Comparison of ENCODE assay signal across 9 cellular contexts in the genomic region with DNA sequence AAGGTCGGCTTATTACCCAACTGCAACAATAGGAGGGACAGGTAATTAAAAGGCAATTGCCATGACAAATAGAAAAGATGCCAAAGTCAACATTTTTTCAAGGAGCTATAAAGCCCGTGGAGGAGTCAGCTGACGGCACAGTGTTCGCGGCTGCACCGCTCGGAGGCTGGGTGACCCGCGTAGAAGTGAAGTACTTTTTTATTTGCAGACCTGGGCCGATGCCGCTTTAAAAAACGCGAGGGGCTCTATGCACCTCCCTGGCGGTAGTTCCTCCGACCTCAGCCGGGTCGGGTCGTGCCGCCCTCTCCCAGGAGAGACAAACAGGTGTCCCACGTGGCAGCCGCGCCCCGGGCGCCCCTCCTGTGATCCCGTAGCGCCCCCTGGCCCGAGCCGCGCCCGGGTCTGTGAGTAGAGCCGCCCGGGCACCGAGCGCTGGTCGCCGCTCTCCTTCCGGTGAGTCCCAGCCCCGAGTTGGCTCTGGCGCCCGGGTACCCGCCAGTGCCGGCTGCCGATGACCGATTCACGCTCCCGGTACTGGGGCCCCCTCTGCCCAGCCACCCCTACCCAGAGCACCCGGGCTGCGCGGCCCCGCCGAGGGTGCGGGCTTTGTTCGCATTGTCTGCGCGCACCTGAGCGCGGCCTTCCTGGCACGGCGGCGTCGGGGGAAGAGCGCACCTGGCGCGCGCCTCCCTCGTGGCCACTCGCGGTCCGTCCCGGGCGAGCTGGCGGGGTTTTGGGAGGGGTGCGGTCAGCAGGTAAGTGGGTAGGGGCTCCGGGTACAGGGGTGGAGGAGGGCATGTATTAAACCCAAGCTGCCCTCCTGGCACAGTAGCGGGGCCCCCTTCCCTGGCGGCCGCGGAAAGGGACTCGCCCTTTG. TPM values are rescaled to one million over a fixed set of nuclear protein-coding genes. Genes with fewer than 3 reads are reported as not detected.
DNase-seq lines count a peak whose midpoint lies in the region; ATAC-seq, FAIRE-seq and TF ChIP-seq lines count a peak whose summit lies in the region.
"Had no signal": no experiment of that assay in that cellular context is flagged by ENCODE, and none has a peak within 500 bp of the region (broad histone marks: within the 10 kb centered on the region; RNA-seq: fewer than 3 reads in every experiment).

A gene with protein sequence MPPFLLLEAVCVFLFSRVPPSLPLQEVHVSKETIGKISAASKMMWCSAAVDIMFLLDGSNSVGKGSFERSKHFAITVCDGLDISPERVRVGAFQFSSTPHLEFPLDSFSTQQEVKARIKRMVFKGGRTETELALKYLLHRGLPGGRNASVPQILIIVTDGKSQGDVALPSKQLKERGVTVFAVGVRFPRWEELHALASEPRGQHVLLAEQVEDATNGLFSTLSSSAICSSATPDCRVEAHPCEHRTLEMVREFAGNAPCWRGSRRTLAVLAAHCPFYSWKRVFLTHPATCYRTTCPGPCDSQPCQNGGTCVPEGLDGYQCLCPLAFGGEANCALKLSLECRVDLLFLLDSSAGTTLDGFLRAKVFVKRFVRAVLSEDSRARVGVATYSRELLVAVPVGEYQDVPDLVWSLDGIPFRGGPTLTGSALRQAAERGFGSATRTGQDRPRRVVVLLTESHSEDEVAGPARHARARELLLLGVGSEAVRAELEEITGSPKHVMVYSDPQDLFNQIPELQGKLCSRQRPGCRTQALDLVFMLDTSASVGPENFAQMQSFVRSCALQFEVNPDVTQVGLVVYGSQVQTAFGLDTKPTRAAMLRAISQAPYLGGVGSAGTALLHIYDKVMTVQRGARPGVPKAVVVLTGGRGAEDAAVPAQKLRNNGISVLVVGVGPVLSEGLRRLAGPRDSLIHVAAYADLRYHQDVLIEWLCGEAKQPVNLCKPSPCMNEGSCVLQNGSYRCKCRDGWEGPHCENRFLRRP (plus strand): TSS at position 138 of the 877 bp plus-strand sequence. CDS start 9,460 bp downstream, outside the sequence.

- peaks cover 26% of the 10 kb centered on the region for H3K27me3 Mint-ChIP-seq in neural progenitor cell (ENCODE audit: insufficient read depth, low read depth)

- no peak within 1 kb of the TSS for H2BK12ac ChIP-seq in H1 (ENCODE audit: low read depth, low read length)

- H3K9me3 ChIP-seq in OCI-LY7 (ENCODE audit: low read length) (no peaks in the 10 kb centered on the region), H1 (ENCODE audit: insufficient read depth in 2 of 2, low read depth in 1 of 2, low read length in 1 of 2) (no peaks in the 10 kb centered on the region), neural progenitor cell (ENCODE audit: low read depth) (no peaks in the 10 kb centered on the region), SJCRH30 (replicated peaks) (no peaks in the 10 kb centered on the region)

- POLR2A ChIA-PET in OCI-LY7 (lab: Charles Lee) (interaction anchor here (0.6 to 0.7 kb wide), 2 partner anchors 504 to 638 kb away, joined by 3 read pairs; no protein-coding TSS in a partner anchor), H1 (lab: Charles Lee; ENCODE audit: partially characterized antibody) (interaction anchor here (0.7 to 1.3 kb wide), 5 partner anchors 10 to 279 kb away, joined by 3 to 5 read pairs (median 3); no protein-coding TSS in a partner anchor)

- H3K23me2 ChIP-seq in H1 (ENCODE audit: low read depth, low read length): peaks cover 3% of the 10 kb centered on the region; the same call in 1 of the 2 replicates

- H2AK5ac ChIP-seq in H1 (ENCODE audit: low read depth, low read length): no peak within 1 kb of the TSS

- FAIRE-seq in H1 (lab: Jason Lieb, UNC): no peak

- CTCF ChIA-PET in OCI-LY7 (lab: Charles Lee; ENCODE audit: unreplicated experiment) (no interaction called here), H1 (lab: Charles Lee; ENCODE audit: partially characterized antibody) (interaction anchor here (0.7 to 2.4 kb wide), 10 partner anchors 14 to 220 kb away, joined by 3 to 8 read pairs (median 4); no protein-coding TSS in a partner anchor)

- no peak within 1 kb of the TSS for H3K56ac ChIP-seq in H1 (replicated peaks; ENCODE audit: insufficient read length, low read depth, low read length)

- peak; percentile 32 to 50; a peak in 2 of 3 replicates for TF ChIP-seq POLR2A in H1 (IDR thresholded peaks at IDR 0.05; ENCODE audit: control extremely low read depth in 1 of 2, low read depth in 2 of 2, low read length in 2 of 2)

- H4K8ac ChIP-seq in H1 (ENCODE audit: extremely low read depth, insufficient read depth, low read length): peak within 1 kb of the TSS; percentile 94

- H3K36me3 Mint-ChIP-seq in neural progenitor cell: no peaks in the 10 kb centered on the region

- no peak within 1 kb of the TSS for H3K27ac Mint-ChIP-seq in neural progenitor cell

- no peaks in the 10 kb centered on the region for H3K36me3 ChIP-seq in OCI-LY7 (ENCODE audit: insufficient read depth, low read length)
- H3K36me3 ChIP-seq in H1 (ENCODE audit: control insufficient read depth in 2 of 4, insufficient read depth in 4 of 4, low read length in 3 of 4): no peaks in the 10 kb centered on the region
- H3K36me3 ChIP-seq in neural progenitor cell: no peaks in the 10 kb centered on the region
- H3K36me3 ChIP-seq in SJCRH30: no peaks in the 10 kb centered on the region

- H4K20me1 ChIP-seq in OCI-LY7 (ENCODE audit: insufficient read depth, low read length): no peaks in the 10 kb centered on the region
- H4K20me1 ChIP-seq in H1 (replicated peaks in 1 of 2; ENCODE audit: control insufficient read depth in 1 of 2, insufficient read depth in 2 of 2, low read length in 2 of 2): no peaks in the 10 kb centered on the region
- no peaks in the 10 kb centered on the region for H4K20me1 ChIP-seq in neural progenitor cell (ENCODE audit: low read depth)

- H3K14ac ChIP-seq in H1 (ENCODE audit: insufficient read length): no peak within 1 kb of the TSS

- no peak within 1 kb of the TSS for H3K4ac ChIP-seq in H1 (replicated peaks; ENCODE audit: insufficient read length, low read depth, low read length)

- no peaks in the 10 kb centered on the region for H3K9me3 Mint-ChIP-seq in neural progenitor cell

- H3K27ac ChIP-seq in OCI-LY7 (ENCODE audit: low read depth, low read length, poor library complexity, severe bottlenecking): no peak within 1 kb of the TSS
- H3K27ac ChIP-seq in H1 (ENCODE audit: low read depth, low read length): no peak within 1 kb of the TSS
- H3K27ac ChIP-seq in neural progenitor cell: no peak within 1 kb of the TSS
- no peak within 1 kb of the TSS for H3K27ac ChIP-seq in SJCRH30

- DNase-seq in NCI-H2196 (lab: John Stamatoyannopoulos, UW; ENCODE audit: unreplicated experiment) (peak; percentile 26), NCI-H2196 treated with DMSO at 0.1 percent for 48 hours (lab: John Stamatoyannopoulos, UW; ENCODE audit: unreplicated experiment) (no peak), OCI-LY7 (ENCODE audit: low spot score) (peak; percentile 23), H1 (ENCODE audit: low read depth in 1 of 2, low spot score in 2 of 2) (peak in 1 of 2 experiments; percentile 86), neural progenitor cell (ENCODE audit: low spot score) (peak; percentile 76), SJCRH30 (no peak), EL (no peak)

- H2AFZ ChIP-seq in OCI-LY7 (ENCODE audit: low read length) (no peak within 1 kb of the TSS), H1 (ENCODE audit: low read length) (peak within 1 kb of the TSS; percentile 89; the same call in 1 of the 2 replicates), neural progenitor cell (replicated peaks) (peak within 1 kb of the TSS; percentile 92)

- no peak within 1 kb of the TSS for H2BK5ac ChIP-seq in H1 (ENCODE audit: low read depth, low read length)

- no peak within 1 kb of the TSS for H3K23ac ChIP-seq in H1 (ENCODE audit: insufficient read length)

- peaks cover 13% of the 10 kb centered on the region for H3F3A ChIP-seq in neural progenitor cell (ENCODE audit: low read depth)

- 2% methylated on average over 71 of the region's 79 CpGs; no CpG with 5 or more reads in 1 of the 2 experiments for WGBS in H1 (ENCODE audit: extremely low coverage in 1 of 2, insufficient coverage in 1 of 2, insufficient read length in 1 of 2, insufficient replicate concordance in 2 of 2, low coverage in 1 of 2, low lambda C conversion rate in 2 of 2, missing lambda C conversion rate in 1 of 2), 2 experiments

- H3K4me1 Mint-ChIP-seq in neural progenitor cell: peaks cover 19% of the 10 kb centered on the region

- peak within 1 kb of the TSS; percentile 15; the same call in 1 of the 2 replicates for H3K18ac ChIP-seq in H1 (ENCODE audit: extremely low read depth, low read length)

- peak within 1 kb of the TSS; percentile 83 for H3K4me3 Mint-ChIP-seq in neural progenitor cell

- TF ChIP-seq RAD21 in H1 (IDR thresholded peaks at IDR 0.05 in 1 of 2, conservative IDR thresholded peaks at IDR 0.05 in 1 of 2; ENCODE audit: low read depth in 2 of 2, low read length in 2 of 2): peak; percentile 38 to 63; a peak in 3 of 4 replicates

- no TSS peak for BruUV-seq in OCI-LY7 (replicated peaks; lab: Mats Ljungman, UMichigan)

- H3K79me2 ChIP-seq in OCI-LY7 (ENCODE audit: insufficient read depth, low read depth, low read length): no peaks in the 10 kb centered on the region
- no peaks in the 10 kb centered on the region for H3K79me2 ChIP-seq in H1 (ENCODE audit: control insufficient read depth in 1 of 2, insufficient read depth in 2 of 2, low read length in 2 of 2)
- H3K79me2 ChIP-seq in neural progenitor cell (ENCODE audit: low read depth): no peaks in the 10 kb centered on the region

- intact Hi-C loops in OCI-LY7 (cut with micrococcal nuclease; ENCODE audit: unreplicated experiment): no loop called here

- H3K4me1 ChIP-seq in OCI-LY7 (ENCODE audit: insufficient read depth, low read length, poor library complexity, severe bottlenecking) (no peaks in the 10 kb centered on the region), H1 (replicated peaks in 1 of 4; ENCODE audit: control insufficient read depth in 3 of 4, insufficient read depth in 4 of 4, low read length in 3 of 4) (no peaks in the 10 kb centered on the region; a peak in 3 of 7 replicates), neural progenitor cell (peaks cover 16% of the 10 kb centered on the region), SJCRH30 (no peaks in the 10 kb centered on the region)

- H4K91ac ChIP-seq in H1 (replicated peaks; ENCODE audit: insufficient read length, low read length): peak within 1 kb of the TSS; percentile 8

- H3K4me2 ChIP-seq in OCI-LY7 (ENCODE audit: low read length): peak within 1 kb of the TSS; percentile 34
- peak within 1 kb of the TSS; percentile 53 to 86 for H3K4me2 ChIP-seq in H1 (ENCODE audit: insufficient read depth in 1 of 2, low read depth in 2 of 2, low read length in 2 of 2)
- H3K4me2 ChIP-seq in neural progenitor cell: peak within 1 kb of the TSS; percentile 82

- no peaks in the 10 kb centered on the region for H3K9me2 ChIP-seq in OCI-LY7 (ENCODE audit: insufficient read depth, low read length)

- no peaks in the 10 kb centered on the region for H3K79me1 ChIP-seq in H1 (ENCODE audit: low read depth, low read length)

- no peak within 1 kb of the TSS for H2BK120ac ChIP-seq in H1 (replicated peaks; ENCODE audit: low read depth, low read length)

- H2BK20ac ChIP-seq in H1 (ENCODE audit: low read length): no peak within 1 kb of the TSS

- no peak within 1 kb of the TSS for H3K4me3 ChIP-seq in OCI-LY7 (ENCODE audit: low read depth, low read length, poor library complexity, severe bottlenecking)
- peak within 1 kb of the TSS; percentile 44 to 72 (median 62) for H3K4me3 ChIP-seq in H1 (ENCODE audit: extremely low read depth in 1 of 4, insufficient read depth in 2 of 4, low read depth in 3 of 4, low read length in 4 of 4)
- peak within 1 kb of the TSS; percentile 59 for H3K4me3 ChIP-seq in neural progenitor cell
- H3K4me3 ChIP-seq in SJCRH30: no peak within 1 kb of the TSS

- 0 out of 2 replicates have a peak within 1 kb of the TSS, but pooled peaks have one; percentile 81 for H2BK15ac ChIP-seq in H1 (ENCODE audit: low read length)

- no peak for TF ChIP-seq EP300 in H1 (IDR thresholded peaks at IDR 0.05; ENCODE audit: borderline replicate concordance in 1 of 2, low read depth in 2 of 2, low read length in 2 of 2)

- peak within 1 kb of the TSS; percentile 19 for H4K5ac ChIP-seq in H1 (ENCODE audit: insufficient read length, low read depth, low read length)

- no peak; the same call in 1 of the 2 replicates for TF ChIP-seq CTCF in OCI-LY7 (conservative IDR thresholded peaks at IDR 0.05; ENCODE audit: low read length)
- peak in 2 of 3 experiments; percentile 14 to 33; a peak in 2 of 4 replicates for TF ChIP-seq CTCF in H1 (IDR thresholded peaks at IDR 0.05; ENCODE audit: control extremely low read depth in 1 of 3, insufficient read depth in 1 of 3, low read depth in 1 of 3, low read length in 3 of 3)
- TF ChIP-seq CTCF in neural progenitor cell (IDR thresholded peaks at IDR 0.05): peak; percentile 51

- H3K9ac ChIP-seq in H1 (replicated peaks in 1 of 4; ENCODE audit: extremely low read depth in 1 of 4, low read depth in 3 of 4, low read length in 3 of 4) (peak within 1 kb of the TSS in 3 of 4 experiments; percentile 20 to 84 (median 29); a peak in 5 of 7 replicates), neural progenitor cell (no peak within 1 kb of the TSS)

- H3K27me3 ChIP-seq in H1 (replicated peaks in 1 of 4; ENCODE audit: control insufficient read depth in 3 of 4, extremely low read depth in 1 of 4, insufficient read depth in 3 of 4, low read length in 3 of 4) (peaks cover 0 to 25% (median 18%) of the 10 kb centered on the region in 4 experiments; a peak in 6 of 7 replicates), neural progenitor cell (peaks cover 66% of the 10 kb centered on the region), SJCRH30 (0 out of 2 replicates have a peak, but pooled peaks cover 6% of the 10 kb centered on the region)

- ATAC-seq in GM21825 (IDR thresholded peaks at IDR 0.05; ENCODE audit: unreplicated experiment): no peak

RNA-seq across cellular contexts. Expression of the gene that starts here (rescaled TPM):
- not detected in 2 replicates for total RNA-seq in OCI-LY7 (2014; rRNA removed; shearing (Covaris generic))
- total RNA-seq in OCI-LY7 (2022): not detected in 2 replicates
- total RNA-seq in H1 (2021; fragmentation: NEBNext Ultra II Directional; extraction: Animal tissue kit (Norgen Biotek cat#: 25700)): 2.6 and 2.8 TPM in 2 replicates
- polyA plus RNA-seq in H1 (2011; rRNA removed): 2.9 and 3.7 TPM in 2 replicates
- 3.2 TPM for polyA plus RNA-seq in H1 (2011; cell fraction: cytosol; rRNA removed)
- 5.6 TPM for polyA plus RNA-seq in H1 (2011; cell fraction: nucleus; rRNA removed)
- 1.8 to 3.4 TPM (median 2.4 TPM) in 4 replicates for polyA plus RNA-seq in H1 (2012, experiment 1 of 2)
- 0.87 TPM for polyA plus RNA-seq in H1 (2012, experiment 2 of 2)
- polyA plus RNA-seq in H1 (2013, experiment 1 of 2): 1.7 TPM
- polyA plus RNA-seq in H1 (2013, experiment 2 of 2): 1.5 TPM
- polyA minus RNA-seq in H1 (2011; rRNA and poly(A)+ RNA removed): 3.7 and 6.2 TPM in 2 replicates
- 2.8 TPM for polyA minus RNA-seq in H1 (2011; cell fraction: cytosol; rRNA and poly(A)+ RNA removed)
- polyA minus RNA-seq in H1 (2011; cell fraction: nucleus; rRNA and poly(A)+ RNA removed): 3.4 TPM
- total RNA-seq in neural progenitor cell (ENCODE audit: low replicate concordance): 0.09 TPM in 1 of 2 replicates, not detected in the other
- not detected in 2 replicates for total RNA-seq in SJCRH30 (2014; rRNA removed; shearing (Covaris generic))
- polyA plus RNA-seq: AG04450 had no signal

Comparison
In these comparisons a context has a peak if more than half of its experiments do, and no peak if none do; other contexts are left out.
1. Peak in DNase-seq and H3K4me2 ChIP-seq in OCI-LY7; RNA of the gene not detected or under 1 TPM.
2. Peak in DNase-seq, H3K4me3 ChIP-seq and H3K4me2 ChIP-seq in neural progenitor cell; RNA of the gene not detected or under 1 TPM.
3. H3K4me3 ChIP-seq: peak in H1 (4 of 4); none in OCI-LY7 (single experiment) and SJCRH30 (single experiment).
4. Peak in every context shown above with its lines, with median percentiles within 50 percentile points of each other: H3K4me2 ChIP-seq.